ENCODE assay signal across 1 cellular context in genomic region chr22:41381329-41382097, GRCh38.
A peak's percentile ranks its signal among the peaks of the same experiment; 100 is the strongest.
TF ChIP-seq lines count a peak whose summit lies in the region.

Gene TEF, plus strand, starts transcription at chr22:41381942. Its CDS starts 103 bp downstream, at chr22:41382045.

TF ChIP-seq in K562, 482 proteins besides CTCF, POLR2A, EP300 and RAD21 (continued from another document and continues in another):
- TF ChIP-seq MGA (IDR thresholded peaks at IDR 0.05) (peak; percentile 69), KDM4B (IDR thresholded peaks at IDR 0.05; ENCODE audit: borderline replicate concordance in 2 of 2, low read depth in 1 of 2) (0 out of 4 replicates have a peak, but pooled peaks of 1 of the 2 experiments have one; percentile 47), CBFA2T2 (conservative IDR thresholded peaks at IDR 0.05) (peak; percentile 62), DPF2 (IDR thresholded peaks at IDR 0.05) (no peak), POLR2G (IDR thresholded peaks at IDR 0.05; ENCODE audit: low read depth, low read length) (peak; percentile 73), USF1 (CRISPR knock-in tag; IDR thresholded peaks at IDR 0.05) (peak; percentile 94), ZBTB33 (CRISPR knock-in tag; IDR thresholded peaks at IDR 0.05) (no peak), TOE1 (IDR thresholded peaks at IDR 0.05; ENCODE audit: borderline replicate concordance) (peak; percentile 80), TOE1 (CRISPR knock-in tag; IDR thresholded peaks at IDR 0.05; ENCODE audit: borderline replicate concordance, low read depth) (no peak), BHLHE40 (IDR thresholded peaks at IDR 0.05; ENCODE audit: low read length) (peak; percentile 64; the same call in 1 of the 2 replicates), TBP (optimal IDR thresholded peaks at IDR 0.05; ENCODE audit: low read depth, low read length) (peak; percentile 20), ATF1 (CRISPR knock-in tag; IDR thresholded peaks at IDR 0.05) (no peak), ATF1 (tag; IDR thresholded peaks at IDR 0.05) (peak; percentile 39; the same call in 1 of the 2 replicates), MEIS2 (IDR thresholded peaks at IDR 0.05; ENCODE audit: partially characterized antibody) (no peak), E2F6 (IDR thresholded peaks at IDR 0.05; ENCODE audit: borderline replicate concordance in 1 of 2, extremely low read depth in 1 of 2, insufficient read depth in 1 of 2, insufficient read length in 1 of 2, low read depth in 1 of 2, low read length in 1 of 2, poor library complexity in 1 of 2, severe bottlenecking in 1 of 2) (peak in 1 of 2 experiments; percentile 96), ETV1 (tag; conservative IDR thresholded peaks at IDR 0.05; ENCODE audit: low read depth) (no peak), ZNF3 (CRISPR knock-in tag; IDR thresholded peaks at IDR 0.05) (no peak), ZNF583 (CRISPR knock-in tag; IDR thresholded peaks at IDR 0.05) (no peak), HDAC2 (IDR thresholded peaks at IDR 0.05) (0 out of 2 replicates have a peak, but pooled peaks have one; percentile 39), RUNX1 (IDR thresholded peaks at IDR 0.05; ENCODE audit: low read depth) (no peak), KDM5B (IDR thresholded peaks at IDR 0.05; ENCODE audit: insufficient replicate concordance, low read depth, low read length) (peak; percentile 3), CLOCK (CRISPR knock-in tag; IDR thresholded peaks at IDR 0.05; ENCODE audit: borderline replicate concordance) (peak; percentile 92), KAT2B (IDR thresholded peaks at IDR 0.05; ENCODE audit: low read depth, low read length) (no peak), CREM (IDR thresholded peaks at IDR 0.05; ENCODE audit: low read depth) (0 out of 2 replicates have a peak, but pooled peaks have one; percentile 15), SAFB (IDR thresholded peaks at IDR 0.05; ENCODE audit: borderline replicate concordance, low read depth, low read length) (no peak), NFE2L1 (tag; IDR thresholded peaks at IDR 0.05; ENCODE audit: borderline replicate concordance, low read depth) (no peak), HMGN3 (IDR thresholded peaks at IDR 0.05; ENCODE audit: borderline replicate concordance, extremely low read depth, insufficient read length, low read depth, low read length) (peak; percentile 80), MAZ (CRISPR knock-in tag; conservative IDR thresholded peaks at IDR 0.05 in 1 of 2, IDR thresholded peaks at IDR 0.05 in 1 of 2) (peak in 1 of 2 experiments; percentile 66; a peak in 3 of 4 replicates), MYC (IDR thresholded peaks at IDR 0.05; ENCODE audit: low read depth, low read length) (peak; percentile 19; the same call in 1 of the 2 replicates), MYC (CRISPR knock-in tag; IDR thresholded peaks at IDR 0.05; ENCODE audit: borderline replicate concordance, low read depth) (no peak), CREB1 (IDR thresholded peaks at IDR 0.05) (peak; percentile 14; the same call in 1 of the 2 replicates), CREB1 (CRISPR knock-in tag; IDR thresholded peaks at IDR 0.05) (peak; percentile 22; the same call in 1 of the 2 replicates), JUNB (CRISPR knock-in tag; conservative IDR thresholded peaks at IDR 0.05) (no peak), ETS2 (tag; IDR thresholded peaks at IDR 0.05; ENCODE audit: borderline replicate concordance, poor library complexity, severe bottlenecking) (no peak), HNRNPLL (IDR thresholded peaks at IDR 0.05; ENCODE audit: low read depth, low read length, poor library complexity, severe bottlenecking) (no peak), LEF1 (IDR thresholded peaks at IDR 0.05) (0 out of 2 replicates have a peak, but pooled peaks have one; percentile 9), RAD51 (IDR thresholded peaks at IDR 0.05; ENCODE audit: borderline replicate concordance, low read depth) (peak; percentile 93), MNT (conservative IDR thresholded peaks at IDR 0.05) (peak; percentile 99 to 100), NEUROD1 (IDR thresholded peaks at IDR 0.05; ENCODE audit: borderline replicate concordance, low read depth, low read length, partially characterized antibody) (peak; percentile 10), NFYB (IDR thresholded peaks at IDR 0.05; ENCODE audit: extremely low read depth, insufficient read length) (peak; percentile 63)
